Comparison of ENCODE assay signal across 29 cellular contexts in the genomic region with DNA sequence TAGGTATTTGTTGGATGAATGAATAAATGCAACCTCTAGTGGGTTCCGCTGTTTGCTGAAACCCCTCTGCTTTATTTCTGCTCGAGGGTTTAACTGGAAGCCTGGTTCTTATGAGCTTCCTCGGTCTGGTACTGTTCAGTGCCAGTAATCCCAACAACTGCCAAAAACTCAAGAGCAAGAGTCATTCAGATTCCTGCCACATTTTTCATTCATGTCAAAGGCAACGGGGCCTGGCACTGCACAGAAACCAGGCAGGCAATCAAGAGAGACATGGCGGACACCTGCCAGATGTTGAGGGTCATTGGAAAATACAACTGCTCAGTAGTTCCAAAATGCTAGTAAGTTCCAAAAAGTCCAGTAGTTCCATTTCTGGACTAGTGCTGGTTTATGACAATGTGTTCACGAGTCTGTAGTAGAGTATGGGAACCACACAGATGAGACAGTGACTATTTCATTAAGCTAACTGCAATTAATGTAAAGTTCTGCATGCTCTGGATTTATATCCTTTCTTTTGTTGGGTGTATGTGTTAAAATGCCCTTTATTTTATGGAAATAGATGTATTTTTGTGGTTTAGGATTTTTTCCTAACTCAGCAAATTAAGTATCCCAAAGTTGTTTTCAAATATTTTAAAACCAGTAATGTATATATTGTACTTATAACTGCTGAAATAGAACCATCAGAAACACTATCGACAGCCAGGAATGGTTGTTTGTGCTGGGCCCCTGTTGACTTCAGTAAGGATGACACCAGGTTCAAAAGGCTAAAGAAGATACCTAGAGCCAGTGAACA. TPM values are rescaled to one million over a fixed set of nuclear protein-coding genes. Genes with fewer than 3 reads are reported as not detected.
"Had no signal": no experiment of that assay in that cellular context is flagged by ENCODE, and none has a peak within 500 bp of the region (broad histone marks: within the 10 kb centered on the region; RNA-seq: fewer than 3 reads in every experiment).

No MANE protein-coding gene starts in this region.

- ATAC-seq: gastrocnemius medialis; left colon; mucosa of descending colon; stimulated activated memory B cell treated with anti-CD40 and anti-IgM and Interleukin-4, amounts not matched to agents 10 μg/mL and 1 μg/mL and 100 μg/mL, for 72 hours; stimulated activated naive CD8-positive, alpha-beta T cell treated with anti-CD3 and anti-CD28 coated beads, Interleukin-15, Interleukin-2, amounts not matched to agents 100 U/mL and 50 U/mL, for 24 hours had no signal

- H3K4me3 Mint-ChIP-seq: mesothelial cell of epicardium; naive B cell; nephron; neural progenitor cell; stimulated activated memory B cell treated with anti-CD40 and anti-IgM and Interleukin-4, amounts not matched to agents 10 μg/mL and 1 μg/mL and 100 μg/mL, for 72 hours; type B pancreatic cell had no signal

- H3K27me3 ChIP-seq: dorsolateral prefrontal cortex, testis had no signal

- H3K27ac Mint-ChIP-seq: mesothelial cell of epicardium; naive B cell; nephron; neural progenitor cell; progenitor cell of endocrine pancreas; stimulated activated memory B cell treated with anti-CD40 and anti-IgM and Interleukin-4, amounts not matched to agents 10 μg/mL and 1 μg/mL and 100 μg/mL, for 72 hours; type B pancreatic cell had no signal

- H3K4me3 ChIP-seq: dorsolateral prefrontal cortex, gastrocnemius medialis, mucosa of descending colon, neural progenitor cell, skin epidermis, spleen, testis, tibial artery had no signal

- H3K4me1 ChIP-seq: gastrocnemius medialis, neural progenitor cell, parathyroid adenoma, spleen, testis, tibial artery had no signal

- H3K27ac ChIP-seq: dorsolateral prefrontal cortex, gastrocnemius medialis, neural progenitor cell, parathyroid adenoma, skin epidermis, spleen, testis, tibial artery had no signal

- FAIRE-seq: colon, islet of Langerhans, urothelium cell line had no signal

- DNase-seq: dorsolateral prefrontal cortex; effector CD4-positive, alpha-beta T cell; foreskin fibroblast; gastrocnemius medialis; head of caudate nucleus; hippocampal formation; left colon; mesenchymal stem cell; mucosa of descending colon; naive B cell; spleen; stimulated activated CD4-positive, alpha-beta T cell treated with anti-CD3 and anti-CD28 coated beads, Interleukin-4, amount 100 ng/mL, for 4 hours; stimulated activated naive CD8-positive, alpha-beta T cell treated with anti-CD3 and anti-CD28 coated beads, Interleukin-15, Interleukin-2, amounts not matched to agents 100 U/mL and 50 U/mL, for 24 hours; testis; tibial artery had no signal

- H3K36me3 Mint-ChIP-seq: mesothelial cell of epicardium; naive B cell; neural progenitor cell; stimulated activated memory B cell treated with anti-CD40 and anti-IgM and Interleukin-4, amounts not matched to agents 10 μg/mL and 1 μg/mL and 100 μg/mL, for 72 hours; type B pancreatic cell had no signal

- H3K36me3 ChIP-seq: gastrocnemius medialis, neural progenitor cell, spleen, tibial artery had no signal

- H3K9me3 ChIP-seq: gastrocnemius medialis, mucosa of descending colon, spleen, testis, tibial artery had no signal

- H3K9me3 Mint-ChIP-seq: mesothelial cell of epicardium; naive B cell; nephron; neural progenitor cell; stimulated activated memory B cell treated with anti-CD40 and anti-IgM and Interleukin-4, amounts not matched to agents 10 μg/mL and 1 μg/mL and 100 μg/mL, for 72 hours; type B pancreatic cell had no signal

- H3K4me1 Mint-ChIP-seq: mesothelial cell of epicardium; naive B cell; nephron; neural progenitor cell; stimulated activated memory B cell treated with anti-CD40 and anti-IgM and Interleukin-4, amounts not matched to agents 10 μg/mL and 1 μg/mL and 100 μg/mL, for 72 hours had no signal

- H3K4me2 ChIP-seq: neural progenitor cell had no signal

RNA-seq across cellular contexts. Expression of gene LIPH, which starts 30.8 kb away (rescaled TPM):
- total RNA-seq: cerebellum, lung microvascular endothelial cell, osteoblast had no signal
